ENCODE assay signal across 17 cellular contexts in genomic region chr17:21737015-21737580, GRCh38. TPM values are rescaled to one million over a fixed set of nuclear protein-coding genes. Genes with fewer than 3 reads are reported as not detected.
"Had no signal": no experiment of that assay in that cellular context is flagged by ENCODE, and none has a peak within 500 bp of the region (broad histone marks: within the 10 kb centered on the region; RNA-seq: fewer than 3 reads in every experiment).

No MANE protein-coding gene starts in this region.

RNA-seq across cellular contexts. Expression of gene KCNJ18, which starts 44.8 kb away (rescaled TPM):
- total RNA-seq: colonic mucosa, dermis microvascular lymphatic vessel endothelial cell, endodermal cell, esophagus mucosa, gastrocnemius medialis, glomerular endothelial cell, heart right ventricle, kidney, left colon, left lung, left ventricle myocardium superior, lower lobe of right lung, lung microvascular endothelial cell, mesenteric fat pad, mesothelial cell of epicardium, mucosa of descending colon, myocyte had no signal
- polyA plus RNA-seq: heart right ventricle had no signal
